8 cellular contexts compared by ENCODE assay signal in genomic region chr17:36482611-36483504, GRCh38. TPM values are rescaled to one million over a fixed set of nuclear protein-coding genes. Genes with fewer than 3 reads are reported as not detected.
DNase-seq lines count a peak whose midpoint lies in the region; ATAC-seq lines count a peak whose summit lies in the region.

No MANE protein-coding gene starts in this region.

- H3K9me3 ChIP-seq in effector memory CD4-positive, alpha-beta T cell (ENCODE audit: control insufficient read depth, low read length) = no peaks in the 10 kb centered on the region

- DNase-seq in COLO829 (ENCODE audit: low spot score) = peak; percentile 79
- DNase-seq in NCI-H69 (lab: John Stamatoyannopoulos, UW) = peak; percentile 88
- DNase-seq in activated CD8-positive, alpha-beta memory T cell treated with anti-CD3 and anti-CD28 coated beads for 24 hours = peak; percentile 96
- DNase-seq in effector memory CD4-positive, alpha-beta T cell = peak; percentile 48 to 66 (median 52)
- peak; percentile 82 to 88 for DNase-seq in lung microvascular endothelial cell (ENCODE audit: low read depth in 2 of 2)
- peak; percentile 71 to 85 for DNase-seq in stimulated activated CD4-positive, alpha-beta T cell treated with anti-CD3 and anti-CD28 coated beads, Interleukin-4, amount 100 ng/mL, for 4 hours

- H3K27me3 ChIP-seq in effector memory CD4-positive, alpha-beta T cell (replicated peaks; ENCODE audit: control insufficient read depth, insufficient read depth, low read length, poor library complexity, severe bottlenecking) = peaks cover 7% of the 10 kb centered on the region

- no peaks in the 10 kb centered on the region for H3K36me3 ChIP-seq in effector memory CD4-positive, alpha-beta T cell (ENCODE audit: control insufficient read depth, insufficient read depth, low read length)

- H3K4me3 ChIP-seq in effector memory CD4-positive, alpha-beta T cell (ENCODE audit: insufficient read depth, low read depth, low read length, poor library complexity, severe bottlenecking) = peak overlapping the region; percentile 46

- ATAC-seq in HG03159 (IDR thresholded peaks at IDR 0.05; ENCODE audit: unreplicated experiment) (peak; percentile 47), HG02981 (IDR thresholded peaks at IDR 0.05; ENCODE audit: unreplicated experiment) (no peak)

- no peak overlapping the region for H3K27ac ChIP-seq in effector memory CD4-positive, alpha-beta T cell (ENCODE audit: insufficient read depth, low read length, poor library complexity, severe bottlenecking)

- peaks cover 19% of the 10 kb centered on the region for H3K4me1 ChIP-seq in effector memory CD4-positive, alpha-beta T cell (ENCODE audit: control insufficient read depth, insufficient read depth, low read length, poor library complexity, severe bottlenecking)

RNA-seq across cellular contexts. Expression of gene ZNHIT3, which starts 3.6 kb away (rescaled TPM):
- total RNA-seq in lung microvascular endothelial cell = 19.4 and 21.6 TPM in 2 replicates

RNA-seq across cellular contexts. Expression of gene MYO19, which starts 51.8 kb away (rescaled TPM):
- 28.5 and 33.3 TPM in 2 replicates for total RNA-seq in lung microvascular endothelial cell

RNA-seq across cellular contexts. Expression of gene PIGW, which starts 51.9 kb away (rescaled TPM):
- total RNA-seq in lung microvascular endothelial cell = 5.7 and 6.5 TPM in 2 replicates
